ENCODE assay signal across 7 cellular contexts in genomic region chr2:129381789-129382188, GRCh38.
"Had no signal": no experiment of that assay in that cellular context is flagged by ENCODE, and none has a peak within 500 bp of the region (broad histone marks: within the 10 kb centered on the region; RNA-seq: fewer than 3 reads in every experiment).

No MANE protein-coding gene starts in this region.

- H3K9ac ChIP-seq: KMS-11 had no signal

- DNase-seq: IMR-90, KBM-7, KG1 had no signal

- FAIRE-seq: HepG2, HTR-8/SVneo had no signal

- H3K27ac ChIP-seq: HL-60, KMS-11 had no signal

- H3K4me2 ChIP-seq: KMS-11 had no signal

- ATAC-seq: HepG2 had no signal
